In the genomic region with DNA sequence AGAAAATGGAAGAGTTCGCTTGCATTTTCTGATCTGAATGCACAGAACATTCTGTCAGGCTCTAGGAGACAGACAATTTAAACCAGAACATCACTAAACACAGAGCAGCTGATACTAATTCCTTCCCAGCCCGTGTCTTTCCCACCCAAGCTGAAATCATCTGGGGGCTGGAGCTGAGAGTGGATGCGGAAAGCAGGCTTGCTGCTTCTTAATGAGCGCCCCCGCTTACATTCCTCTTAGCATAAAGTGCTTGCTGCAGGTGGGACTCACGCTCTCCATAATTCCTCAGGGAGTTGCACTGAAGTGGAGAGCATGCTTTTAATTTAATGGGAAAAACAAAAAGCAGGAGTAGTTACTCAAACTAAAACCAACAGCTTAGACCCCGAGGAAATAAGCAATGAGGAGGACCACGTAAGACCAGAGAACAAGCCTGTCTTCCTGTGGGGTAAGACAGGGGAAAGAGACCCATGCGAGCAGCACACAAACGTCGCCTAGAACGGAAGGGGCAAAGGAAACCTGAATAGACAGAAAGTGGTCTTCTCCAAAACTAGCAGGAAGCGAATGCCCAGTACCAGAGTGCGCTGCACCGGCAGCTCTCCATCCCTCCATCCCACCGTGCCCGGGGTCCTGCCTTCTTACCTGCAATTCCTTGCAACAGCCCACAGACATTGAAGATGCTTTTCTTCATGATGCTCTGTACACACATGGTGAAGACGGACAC, we compare ENCODE assay signal across 8 cellular contexts.
DNase-seq lines count a peak whose midpoint lies in the region; ATAC-seq and TF ChIP-seq lines count a peak whose summit lies in the region.

No MANE protein-coding gene starts in this region.

- no peak overlapping the region for H3K4me3 ChIP-seq in neural progenitor cell

- no peak overlapping the region for H3K27ac ChIP-seq in neural progenitor cell

- no peaks in the 10 kb centered on the region for H3K9me3 Mint-ChIP-seq in T-cell
- peaks cover 15% of the 10 kb centered on the region for H3K9me3 Mint-ChIP-seq in glutamatergic neuron (ENCODE audit: unreplicated experiment)
- H3K9me3 Mint-ChIP-seq in stimulated activated naive B cell treated with anti-CD40 and anti-IgM and Interleukin-4, amounts not matched to agents 10 μg/mL and 1 μg/mL and 100 μg/mL, for 72 hours: peaks cover 7 to 9% of the 10 kb centered on the region in 2 donors
- H3K9me3 Mint-ChIP-seq in neural progenitor cell: peaks cover 2% of the 10 kb centered on the region

- H3K4me1 ChIP-seq in neural progenitor cell: peaks cover 37% of the 10 kb centered on the region

- H3K36me3 Mint-ChIP-seq in T-cell (no peaks in the 10 kb centered on the region), glutamatergic neuron (ENCODE audit: unreplicated experiment) (no peaks in the 10 kb centered on the region), neural progenitor cell (peaks cover 3% of the 10 kb centered on the region)
- H3K36me3 Mint-ChIP-seq in stimulated activated naive B cell treated with anti-CD40 and anti-IgM and Interleukin-4, amounts not matched to agents 10 μg/mL and 1 μg/mL and 100 μg/mL, for 72 hours: peaks cover 11% of the 10 kb centered on the region in 2 donors

- H3K27me3 Mint-ChIP-seq in T-cell (peaks cover 57 to 58% of the 10 kb centered on the region in 2 donors), glutamatergic neuron (ENCODE audit: unreplicated experiment) (peaks cover 3% of the 10 kb centered on the region), neural progenitor cell (ENCODE audit: insufficient read depth, low read depth) (no peaks in the 10 kb centered on the region)
- peaks cover 9 to 16% of the 10 kb centered on the region in 2 donors for H3K27me3 Mint-ChIP-seq in stimulated activated naive B cell treated with anti-CD40 and anti-IgM and Interleukin-4, amounts not matched to agents 10 μg/mL and 1 μg/mL and 100 μg/mL, for 72 hours

- no peak overlapping the region for H2AFZ ChIP-seq in neural progenitor cell (replicated peaks)

- no peaks in the 10 kb centered on the region for H3K79me2 ChIP-seq in neural progenitor cell (ENCODE audit: low read depth)

- CTCF ChIA-PET in T-cell (lab: Charles Lee): interaction anchor here in 1 of 2 donors (0.6 kb wide), 1 partner anchor 145 kb away, joined by 4 read pairs; no protein-coding TSS in a partner anchor

- no peaks in the 10 kb centered on the region for H3K9me3 ChIP-seq in neural progenitor cell (ENCODE audit: low read depth)

- H3K4me2 ChIP-seq in neural progenitor cell: no peak overlapping the region

- H3K27ac Mint-ChIP-seq in T-cell (no peak overlapping the region), glutamatergic neuron (ENCODE audit: unreplicated experiment) (peak overlapping the region; percentile 95), neural progenitor cell (no peak overlapping the region)
- peak overlapping the region; percentile 76 for H3K27ac Mint-ChIP-seq in stimulated activated naive B cell treated with anti-CD40 and anti-IgM and Interleukin-4, amounts not matched to agents 10 μg/mL and 1 μg/mL and 100 μg/mL, for 72 hours

- peaks cover 7% of the 10 kb centered on the region for H3F3A ChIP-seq in neural progenitor cell (ENCODE audit: low read depth)

- peaks cover 5% of the 10 kb centered on the region for H3K27me3 ChIP-seq in neural progenitor cell

- H3K4me3 Mint-ChIP-seq in T-cell (peak overlapping the region; percentile 76 to 83 (median 79)), glutamatergic neuron (ENCODE audit: unreplicated experiment) (peak overlapping the region; percentile 82), neural progenitor cell (no peak overlapping the region)
- peak overlapping the region; percentile 86 for H3K4me3 Mint-ChIP-seq in stimulated activated naive B cell treated with anti-CD40 and anti-IgM and Interleukin-4, amounts not matched to agents 10 μg/mL and 1 μg/mL and 100 μg/mL, for 72 hours

- POLR2A ChIA-PET in T-cell (lab: Charles Lee): no interaction called here

- H4K20me1 ChIP-seq in neural progenitor cell (ENCODE audit: low read depth): peaks cover 29% of the 10 kb centered on the region

- no peaks in the 10 kb centered on the region for H3K36me3 ChIP-seq in neural progenitor cell

- H3K4me1 Mint-ChIP-seq in T-cell: peaks cover 10 to 21% (median 15%) of the 10 kb centered on the region in 3 donors
- H3K4me1 Mint-ChIP-seq in glutamatergic neuron (ENCODE audit: low read depth, unreplicated experiment): peaks cover 59% of the 10 kb centered on the region
- peaks cover 15 to 29% of the 10 kb centered on the region in 2 donors for H3K4me1 Mint-ChIP-seq in stimulated activated naive B cell treated with anti-CD40 and anti-IgM and Interleukin-4, amounts not matched to agents 10 μg/mL and 1 μg/mL and 100 μg/mL, for 72 hours
- peaks cover 34% of the 10 kb centered on the region for H3K4me1 Mint-ChIP-seq in neural progenitor cell

- H3K9ac ChIP-seq in neural progenitor cell: no peak overlapping the region

- peak; percentile 36 to 59 (median 56) for ATAC-seq in T-cell (replicated peaks in 1 of 4)
- peak; percentile 36 to 38 for ATAC-seq in stimulated activated naive B cell treated with anti-CD40 and anti-IgM and Interleukin-4, amounts not matched to agents 10 μg/mL and 1 μg/mL and 100 μg/mL, for 72 hours (replicated peaks)

- peak; percentile 43 for DNase-seq in NCI-H748 (lab: John Stamatoyannopoulos, UW; ENCODE audit: unreplicated experiment)
- DNase-seq in NCI-H748 treated with DMSO at 0.1 percent for 48 hours (lab: John Stamatoyannopoulos, UW): no peak
- peak in 5 of 34 experiments; percentile 1 to 13 (median 3) for DNase-seq in T-cell
- peak; percentile 49 for DNase-seq in glutamatergic neuron
- DNase-seq in stimulated activated naive B cell treated with anti-CD40 and anti-IgM and Interleukin-4, amounts not matched to agents 10 μg/mL and 1 μg/mL and 100 μg/mL, for 72 hours: no peak
- DNase-seq in NCI-H2227 (lab: John Stamatoyannopoulos, UW; ENCODE audit: unreplicated experiment): no peak
- DNase-seq in neural progenitor cell (ENCODE audit: low spot score): no peak
- DNase-seq in NK-92 treated with Interleukin-12 subunit alpha and Interleukin-12 subunit beta, amount 100 ng/mL, for 24 hours (lab: John Stamatoyannopoulos, UW): no peak

- no peak for TF ChIP-seq CTCF in glutamatergic neuron (IDR thresholded peaks at IDR 0.05; ENCODE audit: partially characterized antibody, unreplicated experiment)
- TF ChIP-seq CTCF in neural progenitor cell (IDR thresholded peaks at IDR 0.05): no peak

Comparison
In these comparisons a context has a peak if more than half of its experiments do, and no peak if none do; other contexts are left out.
1. DNase-seq: peak in NCI-H748 (single experiment) and glutamatergic neuron (single experiment); none in NCI-H748 treated with DMSO at 0.1 percent for 48 hours (single experiment), stimulated activated naive B cell treated with anti-CD40 and anti-IgM and Interleukin-4, amounts not matched to agents 10 μg/mL and 1 μg/mL and 100 μg/mL, for 72 hours (single experiment), NCI-H2227 (single experiment), neural progenitor cell (single experiment) and NK-92 treated with Interleukin-12 subunit alpha and Interleukin-12 subunit beta, amount 100 ng/mL, for 24 hours (single experiment).
2. H3K27ac Mint-ChIP-seq: peak in glutamatergic neuron (single experiment) and stimulated activated naive B cell treated with anti-CD40 and anti-IgM and Interleukin-4, amounts not matched to agents 10 μg/mL and 1 μg/mL and 100 μg/mL, for 72 hours (single experiment); none in T-cell (0 of 2) and neural progenitor cell (single experiment).